ENCODE assay signal across 2 cellular contexts in the genomic region with DNA sequence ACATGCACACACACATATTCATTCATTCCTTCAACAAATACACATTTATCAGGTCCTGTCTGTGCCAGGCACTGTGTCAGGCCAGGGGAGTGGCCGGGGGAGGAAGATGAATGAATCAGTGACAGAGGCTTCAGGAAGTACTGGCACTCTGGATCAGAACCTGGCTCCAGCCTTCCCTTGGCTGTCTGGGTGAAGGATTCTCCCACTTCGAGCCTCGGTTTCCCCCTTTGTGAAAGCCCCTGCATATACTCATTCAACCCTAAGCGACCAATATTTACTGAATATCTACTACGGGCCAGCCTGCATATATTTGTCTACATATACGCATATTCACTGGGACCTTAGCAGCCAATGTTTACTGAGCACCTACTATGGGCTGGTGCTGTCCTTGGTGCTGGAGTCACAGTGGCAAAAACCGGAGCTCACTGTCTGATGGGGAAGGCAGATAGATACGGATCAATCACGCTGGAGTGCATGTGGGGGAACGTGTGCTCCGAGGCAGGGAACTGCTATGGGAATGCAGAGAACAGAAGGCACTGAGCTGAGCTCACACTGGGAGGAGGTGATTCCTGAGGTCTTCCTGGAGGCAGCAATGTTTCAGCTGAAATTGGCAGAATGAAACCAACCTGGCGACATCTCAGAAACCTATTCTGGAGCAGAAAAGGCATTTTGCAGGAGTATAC.
TF ChIP-seq lines count a peak whose summit lies in the region.

No MANE protein-coding gene starts in this region.

TF ChIP-seq in A549, 52 proteins besides CTCF, POLR2A, EP300 and RAD21 (continued from another document and continues in another):
- TF ChIP-seq, protein P1, sequence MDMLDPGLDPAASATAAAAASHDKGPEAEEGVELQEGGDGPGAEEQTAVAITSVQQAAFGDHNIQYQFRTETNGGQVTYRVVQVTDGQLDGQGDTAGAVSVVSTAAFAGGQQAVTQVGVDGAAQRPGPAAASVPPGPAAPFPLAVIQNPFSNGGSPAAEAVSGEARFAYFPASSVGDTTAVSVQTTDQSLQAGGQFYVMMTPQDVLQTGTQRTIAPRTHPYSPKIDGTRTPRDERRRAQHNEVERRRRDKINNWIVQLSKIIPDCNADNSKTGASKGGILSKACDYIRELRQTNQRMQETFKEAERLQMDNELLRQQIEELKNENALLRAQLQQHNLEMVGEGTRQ (IDR thresholded peaks at IDR 0.05): no peak
- TF ChIP-seq TFCP2L1 (CRISPR knock-in tag; IDR thresholded peaks at IDR 0.05) (no peak), HOXB5 (CRISPR knock-in tag; IDR thresholded peaks at IDR 0.05) (no peak), JUNB (IDR thresholded peaks at IDR 0.05) (no peak), ZNF302 (CRISPR knock-in tag; IDR thresholded peaks at IDR 0.05) (no peak), CEBPB (IDR thresholded peaks at IDR 0.05) (no peak), HOXB13 (CRISPR knock-in tag; IDR thresholded peaks at IDR 0.05; ENCODE audit: low read depth) (no peak), SREBF2 (IDR thresholded peaks at IDR 0.05) (no peak), GATA3 (IDR thresholded peaks at IDR 0.05; ENCODE audit: borderline replicate concordance) (no peak), NPAS2 (CRISPR knock-in tag; IDR thresholded peaks at IDR 0.05; ENCODE audit: borderline replicate concordance) (no peak), MAZ (IDR thresholded peaks at IDR 0.05; ENCODE audit: borderline replicate concordance, low read depth, low read length) (no peak), RCOR1 (IDR thresholded peaks at IDR 0.05; ENCODE audit: low read depth, low read length) (no peak), MYC (IDR thresholded peaks at IDR 0.05; ENCODE audit: borderline replicate concordance, low read length) (no peak), CHD4 (IDR thresholded peaks at IDR 0.05; ENCODE audit: borderline replicate concordance) (0 out of 2 replicates have a peak, but pooled peaks have one; percentile 93), HDAC2 (IDR thresholded peaks at IDR 0.05) (peak; percentile 81; the same call in 1 of the 2 replicates), HOXA7 (CRISPR knock-in tag; IDR thresholded peaks at IDR 0.05) (no peak), HEYL (CRISPR knock-in tag; IDR thresholded peaks at IDR 0.05) (no peak), FOSB (CRISPR knock-in tag; IDR thresholded peaks at IDR 0.05) (no peak), KDM1A (IDR thresholded peaks at IDR 0.05; ENCODE audit: low read depth) (peak; percentile 65; the same call in 1 of the 2 replicates), CBX2 (IDR thresholded peaks at IDR 0.05; ENCODE audit: borderline replicate concordance, low read depth) (no peak), PHF8 (IDR thresholded peaks at IDR 0.05; ENCODE audit: borderline replicate concordance, low read depth) (no peak), RARB (CRISPR knock-in tag; IDR thresholded peaks at IDR 0.05) (no peak)
- TF ChIP-seq, protein P2, sequence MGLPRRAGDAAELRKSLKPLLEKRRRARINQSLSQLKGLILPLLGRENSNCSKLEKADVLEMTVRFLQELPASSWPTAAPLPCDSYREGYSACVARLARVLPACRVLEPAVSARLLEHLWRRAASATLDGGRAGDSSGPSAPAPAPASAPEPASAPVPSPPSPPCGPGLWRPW (IDR thresholded peaks at IDR 0.05): no peak
- TF ChIP-seq, protein P3, sequence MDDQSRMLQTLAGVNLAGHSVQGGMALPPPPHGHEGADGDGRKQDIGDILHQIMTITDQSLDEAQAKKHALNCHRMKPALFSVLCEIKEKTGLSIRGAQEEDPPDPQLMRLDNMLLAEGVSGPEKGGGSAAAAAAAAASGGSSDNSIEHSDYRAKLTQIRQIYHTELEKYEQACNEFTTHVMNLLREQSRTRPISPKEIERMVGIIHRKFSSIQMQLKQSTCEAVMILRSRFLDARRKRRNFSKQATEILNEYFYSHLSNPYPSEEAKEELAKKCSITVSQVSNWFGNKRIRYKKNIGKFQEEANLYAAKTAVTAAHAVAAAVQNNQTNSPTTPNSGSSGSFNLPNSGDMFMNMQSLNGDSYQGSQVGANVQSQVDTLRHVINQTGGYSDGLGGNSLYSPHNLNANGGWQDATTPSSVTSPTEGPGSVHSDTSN (IDR thresholded peaks at IDR 0.05): no peak; the same call in 1 of the 2 replicates
- TF ChIP-seq, protein P4, sequence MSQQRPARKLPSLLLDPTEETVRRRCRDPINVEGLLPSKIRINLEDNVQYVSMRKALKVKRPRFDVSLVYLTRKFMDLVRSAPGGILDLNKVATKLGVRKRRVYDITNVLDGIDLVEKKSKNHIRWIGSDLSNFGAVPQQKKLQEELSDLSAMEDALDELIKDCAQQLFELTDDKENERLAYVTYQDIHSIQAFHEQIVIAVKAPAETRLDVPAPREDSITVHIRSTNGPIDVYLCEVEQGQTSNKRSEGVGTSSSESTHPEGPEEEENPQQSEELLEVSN (IDR thresholded peaks at IDR 0.05; ENCODE audit: borderline replicate concordance, low read depth): no peak
- TF ChIP-seq, protein P5, sequence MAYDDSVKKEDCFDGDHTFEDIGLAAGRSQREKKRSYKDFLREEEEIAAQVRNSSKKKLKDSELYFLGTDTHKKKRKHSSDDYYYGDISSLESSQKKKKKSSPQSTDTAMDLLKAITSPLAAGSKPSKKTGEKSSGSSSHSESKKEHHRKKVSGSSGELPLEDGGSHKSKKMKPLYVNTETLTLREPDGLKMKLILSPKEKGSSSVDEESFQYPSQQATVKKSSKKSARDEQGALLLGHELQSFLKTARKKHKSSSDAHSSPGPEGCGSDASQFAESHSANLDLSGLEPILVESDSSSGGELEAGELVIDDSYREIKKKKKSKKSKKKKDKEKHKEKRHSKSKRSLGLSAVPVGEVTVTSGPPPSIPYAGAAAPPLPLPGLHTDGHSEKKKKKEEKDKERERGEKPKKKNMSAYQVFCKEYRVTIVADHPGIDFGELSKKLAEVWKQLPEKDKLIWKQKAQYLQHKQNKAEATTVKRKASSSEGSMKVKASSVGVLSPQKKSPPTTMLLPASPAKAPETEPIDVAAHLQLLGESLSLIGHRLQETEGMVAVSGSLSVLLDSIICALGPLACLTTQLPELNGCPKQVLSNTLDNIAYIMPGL (CRISPR knock-in tag; IDR thresholded peaks at IDR 0.05; ENCODE audit: borderline replicate concordance): no peak
- TF ChIP-seq, protein P6, sequence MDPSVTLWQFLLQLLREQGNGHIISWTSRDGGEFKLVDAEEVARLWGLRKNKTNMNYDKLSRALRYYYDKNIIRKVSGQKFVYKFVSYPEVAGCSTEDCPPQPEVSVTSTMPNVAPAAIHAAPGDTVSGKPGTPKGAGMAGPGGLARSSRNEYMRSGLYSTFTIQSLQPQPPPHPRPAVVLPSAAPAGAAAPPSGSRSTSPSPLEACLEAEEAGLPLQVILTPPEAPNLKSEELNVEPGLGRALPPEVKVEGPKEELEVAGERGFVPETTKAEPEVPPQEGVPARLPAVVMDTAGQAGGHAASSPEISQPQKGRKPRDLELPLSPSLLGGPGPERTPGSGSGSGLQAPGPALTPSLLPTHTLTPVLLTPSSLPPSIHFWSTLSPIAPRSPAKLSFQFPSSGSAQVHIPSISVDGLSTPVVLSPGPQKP (IDR thresholded peaks at IDR 0.05; ENCODE audit: low read depth, low read length): no peak
- TF ChIP-seq, protein P7, sequence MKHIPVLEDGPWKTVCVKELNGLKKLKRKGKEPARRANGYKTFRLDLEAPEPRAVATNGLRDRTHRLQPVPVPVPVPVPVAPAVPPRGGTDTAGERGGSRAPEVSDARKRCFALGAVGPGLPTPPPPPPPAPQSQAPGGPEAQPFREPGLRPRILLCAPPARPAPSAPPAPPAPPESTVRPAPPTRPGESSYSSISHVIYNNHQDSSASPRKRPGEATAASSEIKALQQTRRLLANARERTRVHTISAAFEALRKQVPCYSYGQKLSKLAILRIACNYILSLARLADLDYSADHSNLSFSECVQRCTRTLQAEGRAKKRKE (CRISPR knock-in tag; IDR thresholded peaks at IDR 0.05; ENCODE audit: low read depth): no peak

TF ChIP-seq in HEK293, 187 proteins besides CTCF, POLR2A, EP300 and RAD21 (continued from another document):
- TF ChIP-seq, protein P8, sequence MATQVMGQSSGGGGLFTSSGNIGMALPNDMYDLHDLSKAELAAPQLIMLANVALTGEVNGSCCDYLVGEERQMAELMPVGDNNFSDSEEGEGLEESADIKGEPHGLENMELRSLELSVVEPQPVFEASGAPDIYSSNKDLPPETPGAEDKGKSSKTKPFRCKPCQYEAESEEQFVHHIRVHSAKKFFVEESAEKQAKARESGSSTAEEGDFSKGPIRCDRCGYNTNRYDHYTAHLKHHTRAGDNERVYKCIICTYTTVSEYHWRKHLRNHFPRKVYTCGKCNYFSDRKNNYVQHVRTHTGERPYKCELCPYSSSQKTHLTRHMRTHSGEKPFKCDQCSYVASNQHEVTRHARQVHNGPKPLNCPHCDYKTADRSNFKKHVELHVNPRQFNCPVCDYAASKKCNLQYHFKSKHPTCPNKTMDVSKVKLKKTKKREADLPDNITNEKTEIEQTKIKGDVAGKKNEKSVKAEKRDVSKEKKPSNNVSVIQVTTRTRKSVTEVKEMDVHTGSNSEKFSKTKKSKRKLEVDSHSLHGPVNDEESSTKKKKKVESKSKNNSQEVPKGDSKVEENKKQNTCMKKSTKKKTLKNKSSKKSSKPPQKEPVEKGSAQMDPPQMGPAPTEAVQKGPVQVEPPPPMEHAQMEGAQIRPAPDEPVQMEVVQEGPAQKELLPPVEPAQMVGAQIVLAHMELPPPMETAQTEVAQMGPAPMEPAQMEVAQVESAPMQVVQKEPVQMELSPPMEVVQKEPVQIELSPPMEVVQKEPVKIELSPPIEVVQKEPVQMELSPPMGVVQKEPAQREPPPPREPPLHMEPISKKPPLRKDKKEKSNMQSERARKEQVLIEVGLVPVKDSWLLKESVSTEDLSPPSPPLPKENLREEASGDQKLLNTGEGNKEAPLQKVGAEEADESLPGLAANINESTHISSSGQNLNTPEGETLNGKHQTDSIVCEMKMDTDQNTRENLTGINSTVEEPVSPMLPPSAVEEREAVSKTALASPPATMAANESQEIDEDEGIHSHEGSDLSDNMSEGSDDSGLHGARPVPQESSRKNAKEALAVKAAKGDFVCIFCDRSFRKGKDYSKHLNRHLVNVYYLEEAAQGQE (tag by site-specific recombination; IDR thresholded peaks at IDR 0.05): peak; percentile 97
- TF ChIP-seq ZBTB20 (tag by site-specific recombination; IDR thresholded peaks at IDR 0.05) (0 out of 2 replicates have a peak, but pooled peaks have one; percentile 14), ZNF239 (tag by site-specific recombination; IDR thresholded peaks at IDR 0.05) (peak; percentile 98), ZNF521 (tag by site-specific recombination; IDR thresholded peaks at IDR 0.05) (no peak), HOXC10 (CRISPR knock-in tag; IDR thresholded peaks at IDR 0.05) (peak; percentile 21; the same call in 1 of the 2 replicates), ZNF169 (tag by site-specific recombination; IDR thresholded peaks at IDR 0.05) (no peak), HOXD13 (CRISPR knock-in tag; IDR thresholded peaks at IDR 0.05; ENCODE audit: borderline replicate concordance) (peak; percentile 51; the same call in 1 of the 2 replicates), ZNF335 (tag by site-specific recombination; conservative IDR thresholded peaks at IDR 0.05) (peak; percentile 23; the same call in 1 of the 2 replicates), KLF9 (tag by site-specific recombination; IDR thresholded peaks at IDR 0.05; ENCODE audit: low read depth) (0 out of 2 replicates have a peak, but pooled peaks have one; percentile 13), ZNF660 (tag by site-specific recombination; IDR thresholded peaks at IDR 0.05) (0 out of 2 replicates have a peak, but pooled peaks have one; percentile 4)
- TF ChIP-seq, protein P9, sequence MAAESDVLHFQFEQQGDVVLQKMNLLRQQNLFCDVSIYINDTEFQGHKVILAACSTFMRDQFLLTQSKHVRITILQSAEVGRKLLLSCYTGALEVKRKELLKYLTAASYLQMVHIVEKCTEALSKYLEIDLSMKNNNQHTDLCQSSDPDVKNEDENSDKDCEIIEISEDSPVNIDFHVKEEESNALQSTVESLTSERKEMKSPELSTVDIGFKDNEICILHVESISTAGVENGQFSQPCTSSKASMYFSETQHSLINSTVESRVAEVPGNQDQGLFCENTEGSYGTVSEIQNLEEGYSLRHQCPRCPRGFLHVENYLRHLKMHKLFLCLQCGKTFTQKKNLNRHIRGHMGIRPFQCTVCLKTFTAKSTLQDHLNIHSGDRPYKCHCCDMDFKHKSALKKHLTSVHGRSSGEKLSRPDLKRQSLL (tag by site-specific recombination; IDR thresholded peaks at IDR 0.05): no peak
